26 cellular contexts compared by ENCODE assay signal in genomic region chr6:140992678-140993077, GRCh38.
"Had no signal": no experiment of that assay in that cellular context is flagged by ENCODE, and none has a peak within 500 bp of the region (broad histone marks: within the 10 kb centered on the region; RNA-seq: fewer than 3 reads in every experiment).

No MANE protein-coding gene starts in this region.

- FAIRE-seq: endometrium, frontal cortex, islet of Langerhans, keratinocyte had no signal

- H3K4me1 ChIP-seq: colonic mucosa, esophagus squamous epithelium, left lung, lower lobe of right lung had no signal

- H3K9me3 ChIP-seq: colonic mucosa, esophagus squamous epithelium had no signal

- H3K36me3 ChIP-seq: colonic mucosa, esophagus squamous epithelium, gastroesophageal sphincter, heart left ventricle, left lung, lower lobe of right lung had no signal

- H3K36me3 Mint-ChIP-seq: mesothelial cell of epicardium, naive B cell had no signal

- H3K27me3 ChIP-seq: colonic mucosa, esophagus squamous epithelium, gastroesophageal sphincter, heart left ventricle, left lung had no signal

- H3K27ac ChIP-seq: colonic mucosa, epithelial cell of prostate, esophagus squamous epithelium, gastroesophageal sphincter, heart left ventricle, left lung, lower lobe of right lung had no signal

- DNase-seq: colonic mucosa; cortex of kidney; effector CD8-positive, alpha-beta T cell; effector memory CD8-positive, alpha-beta T cell; endodermal cell; erythroblast; esophagus squamous epithelium; foreskin fibroblast; heart left ventricle; hippocampal formation; left cardiac atrium; left lung; left ventricle myocardium superior; lower lobe of right lung; mesenchymal stem cell; mucosa of descending colon; naive B cell had no signal

- H3K9me3 Mint-ChIP-seq: dendritic cell treated with granulocyte-macrophage colony-stimulating factor and Interleukin-4, amounts not matched to agents 40 ng/mL and 50 ng/mL, for 4 days had no signal

- H3K27ac Mint-ChIP-seq: dendritic cell treated with granulocyte-macrophage colony-stimulating factor and Interleukin-4, amounts not matched to agents 40 ng/mL and 50 ng/mL, for 4 days; effector memory CD8-positive, alpha-beta T cell; endodermal cell; mesothelial cell of epicardium; naive B cell had no signal

- ATAC-seq: effector memory CD8-positive, alpha-beta T cell; esophagus mucosa; gastroesophageal sphincter; heart left ventricle; left cardiac atrium; left lung; left ventricle myocardium superior; lower lobe of right lung; mucosa of descending colon had no signal

- H3K4me3 ChIP-seq: colonic mucosa, esophagus squamous epithelium, gastroesophageal sphincter, heart left ventricle, left lung, lower lobe of right lung, mucosa of descending colon had no signal
